20 cellular contexts compared by ENCODE assay signal in the genomic region with DNA sequence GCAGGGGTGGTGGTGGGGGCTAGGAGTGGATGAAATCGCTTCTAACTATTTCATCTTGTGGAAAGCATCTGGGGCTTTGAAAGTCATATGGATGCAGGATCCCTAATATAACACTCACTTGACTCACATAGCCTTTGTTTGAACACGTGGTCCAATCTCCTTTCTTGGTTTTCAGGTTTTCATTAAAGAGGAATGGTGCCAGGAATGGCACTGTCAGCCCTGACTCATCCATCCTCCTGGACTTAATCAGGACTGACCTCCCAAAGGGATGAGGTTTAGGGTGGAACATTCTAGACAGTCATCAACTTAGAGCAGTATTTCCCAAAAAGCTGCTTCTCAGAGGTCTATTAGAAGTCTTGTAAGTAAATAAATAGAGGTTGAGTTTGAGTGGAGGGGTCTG.
A peak's percentile ranks its signal among the peaks of the same experiment; 100 is the strongest.
DNase-seq lines count a peak whose midpoint lies in the region; ATAC-seq, FAIRE-seq and TF ChIP-seq lines count a peak whose summit lies in the region.
"Had no signal": no experiment of that assay in that cellular context is flagged by ENCODE, and none has a peak within 500 bp of the region (broad histone marks: within the 10 kb centered on the region; RNA-seq: fewer than 3 reads in every experiment).

No MANE protein-coding gene starts in this region.

- H3K27ac ChIP-seq in AG04450 (ENCODE audit: low read depth, low read length) (peak overlapping the region; percentile 47), foreskin keratinocyte (no peak overlapping the region), left lung (no peak overlapping the region)
- H3K27ac ChIP-seq: parathyroid adenoma had no signal

- H3K4me1 ChIP-seq in foreskin keratinocyte: peaks cover 3% of the 10 kb centered on the region
- no peaks in the 10 kb centered on the region for H3K4me1 ChIP-seq in left lung
- H3K4me1 ChIP-seq: parathyroid adenoma had no signal

- FAIRE-seq in GM12891 (lab: Jason Lieb, UNC): no peak
- FAIRE-seq: GM18507 had no signal

- no peaks in the 10 kb centered on the region for H3K9me3 ChIP-seq in AG04450 (ENCODE audit: control insufficient read depth, insufficient read depth, low read length)
- H3K9me3 ChIP-seq in left lung: no peaks in the 10 kb centered on the region

- POLR2A ChIA-PET in AG04450 (lab: Yijun Ruan, JAX): interaction anchor here (0.6 kb wide), 1 partner anchor 659 kb away, joined by 3 read pairs; no protein-coding TSS in a partner anchor

- intact Hi-C loops in left lung (cut with DNase I): no loop called here

- CTCF ChIA-PET in AG04450 (lab: Charles Lee): no interaction called here

- ATAC-seq in foreskin keratinocyte (peak; percentile 90), left lung (no peak)
- ATAC-seq: activated T-cell treated with anti-CD3 and anti-CD28 coated beads, Interleukin-2, amount 50 U/mL, for 4 hours; effector memory CD8-positive, alpha-beta T cell; stimulated activated effector memory CD8-positive, alpha-beta T cell treated with anti-CD3 and anti-CD28 coated beads, Interleukin-12 subunit alpha, Interleukin-12 subunit beta, amount 100 ng/mL, for 72 hours had no signal

- DNase-seq in AG04450 (ENCODE audit: low read depth, low spot score) (peak; percentile 72), HPDE6-E6E7 (ENCODE audit: extremely low spot score) (peak; percentile 69), astrocyte of the cerebellum (ENCODE audit: low read depth) (peak; percentile 83), foreskin keratinocyte (peak; percentile 77 to 90), NCI-H510A (lab: John Stamatoyannopoulos, UW) (no peak), NCI-H1436 treated with DMSO at 0.1 percent for 48 hours (lab: John Stamatoyannopoulos, UW) (no peak), left lung (no peak), GM12891 (ENCODE audit: insufficient read length, low spot score) (no peak)
- DNase-seq: activated CD4-positive, alpha-beta T cell treated with anti-CD3 and anti-CD28 coated beads for 1 hour; activated T-cell treated with anti-CD3 and anti-CD28 coated beads, Interleukin-2, amount 50 U/mL, for 4 hours; anterior cingulate cortex; DMS79 treated with DMSO at 0.1 percent for 48 hours; effector memory CD8-positive, alpha-beta T cell; KBM-7; NCI-H187 treated with DMSO at 0.1 percent for 48 hours; NCI-H82; stimulated activated CD4-positive, alpha-beta T cell treated with anti-CD3 and anti-CD28 coated beads, Interleukin-2, amount 100 ng/mL, for 48 hours had no signal

- TF ChIP-seq CTCF in AG04450 (IDR thresholded peaks at IDR 0.05; ENCODE audit: low read depth, low read length) (no peak), astrocyte of the cerebellum (IDR thresholded peaks at IDR 0.05; ENCODE audit: low read depth, low read length, missing control alignments) (no peak), foreskin keratinocyte (conservative IDR thresholded peaks at IDR 0.05) (no peak), left lung (IDR thresholded peaks at IDR 0.05) (no peak)

- H3K36me3 ChIP-seq in left lung: no peaks in the 10 kb centered on the region

- TF ChIP-seq POLR2A in GM12891 (IDR thresholded peaks at IDR 0.05; ENCODE audit: low read depth, low read length): no peak

- H3K4me3 ChIP-seq in AG04450 (ENCODE audit: low read depth, low read length) (no peak overlapping the region), astrocyte of the cerebellum (ENCODE audit: low read depth, low read length) (no peak overlapping the region), left lung (no peak overlapping the region)

- in situ Hi-C loops in astrocyte of the cerebellum (cut with HindIII; ENCODE audit: low sequenced_read_pairs): no loop called here

- H3K27me3 ChIP-seq in AG04450 (ENCODE audit: control insufficient read depth, insufficient read depth, low read length) (peaks cover 3% of the 10 kb centered on the region), foreskin keratinocyte (peaks cover 14% of the 10 kb centered on the region), left lung (no peaks in the 10 kb centered on the region)

TF ChIP-seq in GM12891, 5 proteins besides CTCF, POLR2A, EP300 and RAD21:
- TF ChIP-seq POLR2AphosphoS5 (IDR thresholded peaks at IDR 0.05; ENCODE audit: low read depth, low read length) (no peak), TAF1 (IDR thresholded peaks at IDR 0.05; ENCODE audit: low read depth, low read length) (no peak), PAX5 (IDR thresholded peaks at IDR 0.05; ENCODE audit: insufficient read depth, low read length, severe bottlenecking) (no peak), POU2F2 (IDR thresholded peaks at IDR 0.05; ENCODE audit: low read depth, low read length) (no peak), SPI1 (IDR thresholded peaks at IDR 0.05; ENCODE audit: low read depth, low read length) (no peak)

Comparison
In these comparisons a context has a peak if more than half of its experiments do, and no peak if none do; other contexts are left out.
1. DNase-seq: peak in AG04450 (single experiment), HPDE6-E6E7 (single experiment), astrocyte of the cerebellum (single experiment) and foreskin keratinocyte (2 of 2); none in NCI-H510A (single experiment), NCI-H1436 treated with DMSO at 0.1 percent for 48 hours (single experiment), left lung (0 of 2) and GM12891 (single experiment).